Comparison of ENCODE assay signal across 35 cellular contexts in genomic region chr3:173004681-173005080, GRCh38.
"Had no signal": no experiment of that assay in that cellular context is flagged by ENCODE, and none has a peak within 500 bp of the region (broad histone marks: within the 10 kb centered on the region; RNA-seq: fewer than 3 reads in every experiment).

No MANE protein-coding gene starts in this region.

- H3K36me3 ChIP-seq: MG63 had no signal

- H3K9me3 ChIP-seq: MG63 had no signal

- DNase-seq: Kasumi-1, MG63, MM.1S, MV-4-11, NCI-H1048, NCI-H1092, NCI-H1092 treated with DMSO at 0.1 percent for 48 hours, NCI-H1105, NCI-H1105 treated with DMSO at 0.1 percent for 48 hours, NCI-H1417, NCI-H1417 treated with DMSO at 0.1 percent for 48 hours, NCI-H1436, NCI-H1436 treated with DMSO at 0.1 percent for 48 hours, NCI-H146, NCI-H1694, NCI-H1694 treated with DMSO at 0.1 percent for 48 hours, NCI-H187, NCI-H187 treated with DMSO at 0.1 percent for 48 hours, NCI-H1930, NCI-H2029, NCI-H2029 treated with DMSO at 0.1 percent for 48 hours, NCI-H2081, NCI-H2081 treated with DMSO at 0.1 percent for 48 hours, NCI-H2107, NCI-H2171, NCI-H2171 treated with DMSO at 0.1 percent for 48 hours, NCI-H2227 treated with DMSO at 0.1 percent for 48 hours, NCI-H226, NCI-H345, NCI-H446, NCI-H446 treated with DMSO at 0.1 percent for 48 hours, NCI-H510A, NCI-H510A treated with DMSO at 0.1 percent for 48 hours, NCI-H524, NCI-H524 treated with DMSO at 0.1 percent for 48 hours had no signal

- H3K4me3 ChIP-seq: MG63 had no signal
